Comparison of ENCODE assay signal across 11 cellular contexts in genomic region chr10:78579995-78580394, GRCh38.
DNase-seq lines count a peak whose midpoint lies in the region; ATAC-seq and TF ChIP-seq lines count a peak whose summit lies in the region.
"Had no signal": no experiment of that assay in that cellular context is flagged by ENCODE, and none has a peak within 500 bp of the region (broad histone marks: within the 10 kb centered on the region; RNA-seq: fewer than 3 reads in every experiment).

No MANE protein-coding gene starts in this region.

- no peaks in the 10 kb centered on the region for H3K27me3 ChIP-seq in thyroid gland
- H3K27me3 ChIP-seq: esophagus muscularis mucosa had no signal

- in situ Hi-C loops in astrocyte of the cerebellum (cut with HindIII; ENCODE audit: low sequenced_read_pairs), result no loop called here

- peaks cover 3% of the 10 kb centered on the region for H3K9me3 Mint-ChIP-seq in glutamatergic neuron (ENCODE audit: unreplicated experiment)

- H3K4me1 Mint-ChIP-seq in glutamatergic neuron (ENCODE audit: low read depth, unreplicated experiment), result peaks cover 6% of the 10 kb centered on the region

- H3K27me3 Mint-ChIP-seq in glutamatergic neuron (ENCODE audit: unreplicated experiment), result peaks cover 3% of the 10 kb centered on the region

- H3K4me1 ChIP-seq in thyroid gland, result peaks cover 4 to 21% of the 10 kb centered on the region in 2 donors

- peak; percentile 17 to 41 for DNase-seq in SHP77 (lab: John Stamatoyannopoulos, UW)
- DNase-seq in SHP77 treated with DMSO at 0.1 percent for 48 hours (lab: John Stamatoyannopoulos, UW), result no peak
- peak; percentile 90 for DNase-seq in astrocyte of the cerebellum (ENCODE audit: low read depth)
- peak in 47 of 51 donors; percentile 18 to 90 (median 73) for DNase-seq in hypothalamus (lab: John Stamatoyannopoulos, UW)
- peak; percentile 93 for DNase-seq in thyroid gland
- no peak for DNase-seq in glutamatergic neuron
- no peak for DNase-seq in effector CD4-positive, alpha-beta T cell
- DNase-seq: activated T-cell treated with anti-CD3 and anti-CD28 coated beads, Interleukin-2, amount 50 U/mL, for 48 hours; KG1 had no signal

- H3K9me3 ChIP-seq in thyroid gland, result no peaks in the 10 kb centered on the region
- H3K9me3 ChIP-seq: esophagus muscularis mucosa had no signal

- no peak overlapping the region for H3K27ac Mint-ChIP-seq in glutamatergic neuron (ENCODE audit: unreplicated experiment)

- no peak overlapping the region for H3K27ac ChIP-seq in thyroid gland

- WGBS in thyroid gland, 2 donors, result 15 to 24% methylated on average over 4 of the region's 4 CpGs

- TF ChIP-seq POLR2A in thyroid gland (IDR thresholded peaks at IDR 0.05), result no peak

- no peak overlapping the region for H3K4me3 ChIP-seq in astrocyte of the cerebellum (ENCODE audit: low read depth, low read length)
- no peak overlapping the region for H3K4me3 ChIP-seq in thyroid gland (replicated peaks in 1 of 3)
- H3K4me3 ChIP-seq: esophagus muscularis mucosa had no signal

- no peak for ATAC-seq in HG03159 (IDR thresholded peaks at IDR 0.05; ENCODE audit: unreplicated experiment)

- TF ChIP-seq CTCF in astrocyte of the cerebellum (IDR thresholded peaks at IDR 0.05; ENCODE audit: low read depth, low read length, missing control alignments), result no peak
- TF ChIP-seq CTCF in thyroid gland (IDR thresholded peaks at IDR 0.05), result no peak
- no peak for TF ChIP-seq CTCF in glutamatergic neuron (IDR thresholded peaks at IDR 0.05; ENCODE audit: partially characterized antibody, unreplicated experiment)

- no peaks in the 10 kb centered on the region for H3K36me3 ChIP-seq in thyroid gland
- H3K36me3 ChIP-seq: esophagus muscularis mucosa had no signal

- no peaks in the 10 kb centered on the region for H3K36me3 Mint-ChIP-seq in glutamatergic neuron (ENCODE audit: unreplicated experiment)

- intact Hi-C loops in thyroid gland (cut with DNase I), result no loop called here

- H3K4me3 Mint-ChIP-seq in glutamatergic neuron (ENCODE audit: unreplicated experiment), result no peak overlapping the region

Comparison
In these comparisons a context has a peak if more than half of its experiments do, and no peak if none do; other contexts are left out.
1. DNase-seq: peak in SHP77 (2 of 2), astrocyte of the cerebellum (single experiment), hypothalamus (47 of 51) and thyroid gland (2 of 2); none in SHP77 treated with DMSO at 0.1 percent for 48 hours (single experiment), glutamatergic neuron (single experiment) and effector CD4-positive, alpha-beta T cell (single experiment).